In the genomic region with DNA sequence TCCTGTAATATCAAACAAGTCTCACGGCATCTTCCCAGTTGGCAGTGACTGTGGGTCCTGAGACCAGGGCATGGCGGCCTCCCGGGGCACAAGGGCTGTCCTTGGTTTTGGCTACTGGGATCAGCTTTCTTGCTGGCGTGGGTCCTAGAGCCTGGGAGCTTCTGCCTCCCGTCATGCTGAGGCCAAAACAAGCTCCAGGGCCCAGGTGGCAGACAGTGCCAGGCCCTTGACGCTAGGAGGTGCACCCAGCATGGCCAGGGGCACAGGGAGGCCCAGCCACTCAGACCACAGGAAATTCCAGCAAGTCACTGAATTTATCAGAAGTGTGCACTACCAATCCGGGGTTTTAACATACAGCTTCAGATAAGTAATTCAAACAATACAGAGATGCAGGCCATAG, we compare ENCODE assay signal across 27 cellular contexts.
DNase-seq lines count a peak whose midpoint lies in the region; ATAC-seq and TF ChIP-seq lines count a peak whose summit lies in the region.
"Had no signal": no experiment of that assay in that cellular context is flagged by ENCODE, and none has a peak within 500 bp of the region (broad histone marks: within the 10 kb centered on the region; RNA-seq: fewer than 3 reads in every experiment).

No MANE protein-coding gene starts in this region.

- no peaks in the 10 kb centered on the region for H3K79me1 ChIP-seq in trophoblast cell (ENCODE audit: low read length)

- peaks cover 54 to 78% (median 74%) of the 10 kb centered on the region in 10 experiments for H3K4me1 ChIP-seq in BLaER1 treated with 17β-estradiol and CSF1 and Interleukin-3, amounts not matched to agents 10 nM and 100 nM
- H3K4me1 ChIP-seq in trophoblast cell (ENCODE audit: control insufficient read depth in 1 of 2, insufficient read depth in 2 of 2, low read length in 2 of 2): no peaks in the 10 kb centered on the region
- H3K4me1 ChIP-seq: foreskin keratinocyte, right lobe of liver had no signal

- 0 out of 22 replicates have a peak overlapping the region, but pooled peaks of 1 of the 11 experiments have one; percentile 6 for H3K27ac ChIP-seq in BLaER1 treated with 17β-estradiol and CSF1 and Interleukin-3, amounts not matched to agents 10 nM and 100 nM
- H3K27ac ChIP-seq in trophoblast cell (ENCODE audit: low read depth, low read length): no peak overlapping the region
- H3K27ac ChIP-seq: adrenal gland, foreskin keratinocyte, hepatocyte, right lobe of liver, VCaP had no signal

- H4K8ac ChIP-seq in trophoblast cell (ENCODE audit: low read depth, low read length): no peak overlapping the region

- H4K12ac ChIP-seq in trophoblast cell (ENCODE audit: low read depth, low read length): no peak overlapping the region

- H3K36me3 ChIP-seq in BLaER1 treated with 17β-estradiol and CSF1 and Interleukin-3, amounts not matched to agents 10 nM and 100 nM: peaks cover 34 to 70% (median 56%) of the 10 kb centered on the region in 11 experiments
- H3K36me3 ChIP-seq in trophoblast cell (ENCODE audit: control insufficient read depth in 1 of 2, insufficient read depth in 2 of 2, low read length in 2 of 2): peaks cover 20 to 24% of the 10 kb centered on the region in 2 experiments

- peaks cover 0 to 14% (median 0%) of the 10 kb centered on the region in 11 experiments; a peak in 2 of 22 replicates for H3K27me3 ChIP-seq in BLaER1 treated with 17β-estradiol and CSF1 and Interleukin-3, amounts not matched to agents 10 nM and 100 nM
- H3K27me3 ChIP-seq in trophoblast cell (ENCODE audit: insufficient read depth, low read length): no peaks in the 10 kb centered on the region
- H3K27me3 ChIP-seq: adrenal gland, foreskin keratinocyte, hepatocyte, right lobe of liver had no signal

- H3K4ac ChIP-seq in trophoblast cell (ENCODE audit: low read depth, low read length): no peak overlapping the region

- no peak overlapping the region for H3K18ac ChIP-seq in trophoblast cell (ENCODE audit: low read length)

- H3K4me3 ChIP-seq in BLaER1 treated with 17β-estradiol and CSF1 and Interleukin-3, amounts not matched to agents 10 nM and 100 nM: no peak overlapping the region
- no peak overlapping the region for H3K4me3 ChIP-seq in trophoblast cell (ENCODE audit: low read depth, low read length)
- H3K4me3 ChIP-seq: adrenal gland, hepatocyte, right lobe of liver had no signal

- H3K9me3 ChIP-seq in BLaER1 treated with 17β-estradiol and CSF1 and Interleukin-3, amounts not matched to agents 10 nM and 100 nM (replicated peaks in 1 of 11): no peaks in the 10 kb centered on the region
- peaks cover 3% of the 10 kb centered on the region for H3K9me3 ChIP-seq in trophoblast cell (ENCODE audit: insufficient read depth, low read depth, low read length)
- H3K9me3 ChIP-seq: adrenal gland, right lobe of liver had no signal

- WGBS in trophoblast cell (ENCODE audit: extremely low coverage, insufficient coverage, insufficient read length): no CpG with 5 or more reads among the region's 7 CpGs

- H3K23ac ChIP-seq in trophoblast cell (ENCODE audit: low read length): no peak overlapping the region

- H2BK120ac ChIP-seq in trophoblast cell (ENCODE audit: insufficient read depth, low read length, poor library complexity): no peak overlapping the region

- H2AFZ ChIP-seq in trophoblast cell (ENCODE audit: insufficient read depth, low read length, poor library complexity): no peak overlapping the region
- H2AFZ ChIP-seq: hepatocyte had no signal

- TF ChIP-seq RAD21 in Ishikawa (IDR thresholded peaks at IDR 0.05; ENCODE audit: low read depth): peak; percentile 12; the same call in 1 of the 2 replicates

- peak overlapping the region in 1 of 11 experiments; percentile 24; a peak in 1 of 22 replicates for H3K9ac ChIP-seq in BLaER1 treated with 17β-estradiol and CSF1 and Interleukin-3, amounts not matched to agents 10 nM and 100 nM
- peak overlapping the region; percentile 22 for H3K9ac ChIP-seq in trophoblast cell (ENCODE audit: low read length)

- no peak overlapping the region for H4K91ac ChIP-seq in trophoblast cell (ENCODE audit: low read depth, low read length)

- H4K20me1 ChIP-seq in BLaER1 treated with 17β-estradiol and CSF1 and Interleukin-3, amounts not matched to agents 10 nM and 100 nM: peaks cover 0 to 56% (median 17%) of the 10 kb centered on the region in 11 experiments; a peak in 14 of 22 replicates

- no peaks in the 10 kb centered on the region for H3K79me2 ChIP-seq in trophoblast cell (ENCODE audit: control insufficient read depth, insufficient read depth, low read length, poor library complexity)
- H3K79me2 ChIP-seq: hepatocyte had no signal

- H2BK12ac ChIP-seq in trophoblast cell (ENCODE audit: low read length): no peak overlapping the region

- ATAC-seq in HG03045 (IDR thresholded peaks at IDR 0.05; ENCODE audit: unreplicated experiment): no peak
- ATAC-seq: activated T-cell treated with anti-CD3 and anti-CD28 coated beads, Interleukin-2, amount 50 U/mL, for 4 hours; esophagus mucosa; foreskin keratinocyte; left cardiac atrium; right lobe of liver; stimulated activated naive B cell treated with anti-CD40 and anti-IgM and Interleukin-4, amounts not matched to agents 10 μg/mL and 1 μg/mL and 100 μg/mL, for 72 hours had no signal

- no peak overlapping the region for H3K14ac ChIP-seq in trophoblast cell (ENCODE audit: low read length)

- peak overlapping the region in 9 of 11 experiments; percentile 80 to 88 (median 85); a peak in 19 of 22 replicates for H3K4me2 ChIP-seq in BLaER1 treated with 17β-estradiol and CSF1 and Interleukin-3, amounts not matched to agents 10 nM and 100 nM
- H3K4me2 ChIP-seq in trophoblast cell (ENCODE audit: low read length): no peak overlapping the region
- H3K4me2 ChIP-seq: hepatocyte had no signal

- no peak for TF ChIP-seq EP300 in Ishikawa (IDR thresholded peaks at IDR 0.05; ENCODE audit: borderline replicate concordance)

- no peak overlapping the region for H2BK5ac ChIP-seq in trophoblast cell (ENCODE audit: low read depth, low read length, poor library complexity)

- DNase-seq in cerebellar cortex (ENCODE audit: low spot score) (peak; percentile 59), trophoblast cell (no peak), NCI-H69 (lab: John Stamatoyannopoulos, UW) (no peak), COLO668 (lab: John Stamatoyannopoulos, UW; ENCODE audit: unreplicated experiment) (no peak)
- DNase-seq: activated CD4-positive, alpha-beta T cell treated with anti-CD3 and anti-CD28 coated beads, Interleukin-2, amount 10 ng/mL, durations not matched to agents 24 days and 14 days; activated gamma-delta T cell treated with Interleukin-2 at 50 U/mL for 16 hours; activated T-cell treated with anti-CD3 and anti-CD28 coated beads, Interleukin-2, amount 50 U/mL, for 4 hours; CD4-positive, CD25-positive, alpha-beta regulatory T cell; cortex of kidney; EL; endodermal cell; foreskin keratinocyte; Kasumi-1; left cardiac atrium; mammary epithelial cell; NCI-H2171 treated with DMSO at 0.1 percent for 48 hours; NCI-H526; right lobe of liver; stimulated activated CD4-positive, alpha-beta T cell treated with anti-CD3 and anti-CD28 coated beads, Interleukin-4, amount 100 ng/mL, for 4 hours; stimulated activated naive B cell treated with anti-CD40 and anti-IgM and Interleukin-4, amounts not matched to agents 10 μg/mL and 1 μg/mL and 100 μg/mL, for 72 hours had no signal

- H2AK5ac ChIP-seq in trophoblast cell (ENCODE audit: low read length): no peak overlapping the region

TF ChIP-seq in Ishikawa, 13 proteins besides CTCF, POLR2A, EP300 and RAD21 (continues in another document):
- no peak for TF ChIP-seq EGR1 (IDR thresholded peaks at IDR 0.05)
- no peak for TF ChIP-seq CREB1 (IDR thresholded peaks at IDR 0.05; ENCODE audit: low read depth)
- TF ChIP-seq TAF1 (IDR thresholded peaks at IDR 0.05; ENCODE audit: low read depth): no peak
- TF ChIP-seq, protein P1, sequence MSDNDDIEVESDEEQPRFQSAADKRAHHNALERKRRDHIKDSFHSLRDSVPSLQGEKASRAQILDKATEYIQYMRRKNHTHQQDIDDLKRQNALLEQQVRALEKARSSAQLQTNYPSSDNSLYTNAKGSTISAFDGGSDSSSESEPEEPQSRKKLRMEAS (IDR thresholded peaks at IDR 0.05): no peak
- TF ChIP-seq, protein P2, sequence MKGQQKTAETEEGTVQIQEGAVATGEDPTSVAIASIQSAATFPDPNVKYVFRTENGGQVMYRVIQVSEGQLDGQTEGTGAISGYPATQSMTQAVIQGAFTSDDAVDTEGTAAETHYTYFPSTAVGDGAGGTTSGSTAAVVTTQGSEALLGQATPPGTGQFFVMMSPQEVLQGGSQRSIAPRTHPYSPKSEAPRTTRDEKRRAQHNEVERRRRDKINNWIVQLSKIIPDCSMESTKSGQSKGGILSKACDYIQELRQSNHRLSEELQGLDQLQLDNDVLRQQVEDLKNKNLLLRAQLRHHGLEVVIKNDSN (IDR thresholded peaks at IDR 0.05): no peak
- no peak for TF ChIP-seq CEBPB (IDR thresholded peaks at IDR 0.05)
- no peak for TF ChIP-seq YY1 (IDR thresholded peaks at IDR 0.05; ENCODE audit: low read depth)
- TF ChIP-seq, protein P3, sequence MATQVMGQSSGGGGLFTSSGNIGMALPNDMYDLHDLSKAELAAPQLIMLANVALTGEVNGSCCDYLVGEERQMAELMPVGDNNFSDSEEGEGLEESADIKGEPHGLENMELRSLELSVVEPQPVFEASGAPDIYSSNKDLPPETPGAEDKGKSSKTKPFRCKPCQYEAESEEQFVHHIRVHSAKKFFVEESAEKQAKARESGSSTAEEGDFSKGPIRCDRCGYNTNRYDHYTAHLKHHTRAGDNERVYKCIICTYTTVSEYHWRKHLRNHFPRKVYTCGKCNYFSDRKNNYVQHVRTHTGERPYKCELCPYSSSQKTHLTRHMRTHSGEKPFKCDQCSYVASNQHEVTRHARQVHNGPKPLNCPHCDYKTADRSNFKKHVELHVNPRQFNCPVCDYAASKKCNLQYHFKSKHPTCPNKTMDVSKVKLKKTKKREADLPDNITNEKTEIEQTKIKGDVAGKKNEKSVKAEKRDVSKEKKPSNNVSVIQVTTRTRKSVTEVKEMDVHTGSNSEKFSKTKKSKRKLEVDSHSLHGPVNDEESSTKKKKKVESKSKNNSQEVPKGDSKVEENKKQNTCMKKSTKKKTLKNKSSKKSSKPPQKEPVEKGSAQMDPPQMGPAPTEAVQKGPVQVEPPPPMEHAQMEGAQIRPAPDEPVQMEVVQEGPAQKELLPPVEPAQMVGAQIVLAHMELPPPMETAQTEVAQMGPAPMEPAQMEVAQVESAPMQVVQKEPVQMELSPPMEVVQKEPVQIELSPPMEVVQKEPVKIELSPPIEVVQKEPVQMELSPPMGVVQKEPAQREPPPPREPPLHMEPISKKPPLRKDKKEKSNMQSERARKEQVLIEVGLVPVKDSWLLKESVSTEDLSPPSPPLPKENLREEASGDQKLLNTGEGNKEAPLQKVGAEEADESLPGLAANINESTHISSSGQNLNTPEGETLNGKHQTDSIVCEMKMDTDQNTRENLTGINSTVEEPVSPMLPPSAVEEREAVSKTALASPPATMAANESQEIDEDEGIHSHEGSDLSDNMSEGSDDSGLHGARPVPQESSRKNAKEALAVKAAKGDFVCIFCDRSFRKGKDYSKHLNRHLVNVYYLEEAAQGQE (IDR thresholded peaks at IDR 0.05; ENCODE audit: low read depth): no peak
- TF ChIP-seq TCF12 (IDR thresholded peaks at IDR 0.05; ENCODE audit: low read depth): no peak
- no peak for TF ChIP-seq ZBTB7A (IDR thresholded peaks at IDR 0.05; ENCODE audit: low read depth)
- TF ChIP-seq NFIC (IDR thresholded peaks at IDR 0.05): no peak
